9 cellular contexts compared by ENCODE assay signal in genomic region chr1:41811978-41812852, GRCh38.
DNase-seq lines count a peak whose midpoint lies in the region; ATAC-seq and TF ChIP-seq lines count a peak whose summit lies in the region.
"Had no signal": no experiment of that assay in that cellular context is flagged by ENCODE, and none has a peak within 500 bp of the region (broad histone marks: within the 10 kb centered on the region; RNA-seq: fewer than 3 reads in every experiment).

No MANE protein-coding gene starts in this region.

- ATAC-seq in RWPE2 (ENCODE audit: low read depth) (peak; percentile 92), left cardiac atrium (peak; percentile 24 to 59), gastrocnemius medialis (peak in 1 of 2 donors; percentile 36), HG02588 (IDR thresholded peaks at IDR 0.05; ENCODE audit: unreplicated experiment) (no peak), GM21367 (IDR thresholded peaks at IDR 0.05; ENCODE audit: unreplicated experiment) (no peak)

- H3K36me3 ChIP-seq in RWPE2 (ENCODE audit: low read depth) (no peaks in the 10 kb centered on the region), gastrocnemius medialis (no peaks in the 10 kb centered on the region)

- no peak for TF ChIP-seq POLR2A in gastrocnemius medialis (IDR thresholded peaks at IDR 0.05)

- no peaks in the 10 kb centered on the region for H3K27me3 ChIP-seq in RWPE2 (ENCODE audit: insufficient read depth, poor library complexity, severe bottlenecking)
- no peaks in the 10 kb centered on the region for H3K27me3 ChIP-seq in gastrocnemius medialis

- TF ChIP-seq CTCF in RWPE2 (IDR thresholded peaks at IDR 0.05; ENCODE audit: poor library complexity, severe bottlenecking), result peak; percentile 81
- peak; percentile 42 to 68 (median 57) for TF ChIP-seq CTCF in gastrocnemius medialis (IDR thresholded peaks at IDR 0.05 in 4 of 5, conservative IDR thresholded peaks at IDR 0.05 in 1 of 5)

- in situ Hi-C loops in gastrocnemius medialis (cut with MboI; ENCODE audit: low sequenced_read_pairs in 4 of 4), result no loop called here

- intact Hi-C loops in left cardiac atrium (cut with DNase I), result loop anchor here in 1 of 2 donors (2.0 kb wide), 1 partner anchor 223 kb away; no protein-coding TSS in a partner anchor
- intact Hi-C loops in gastrocnemius medialis (cut with DNase I; ENCODE audit: low total_unique reads), result loop anchor here (2.0 to 5.0 kb wide), 2 partner anchors 65 to 145 kb away; no protein-coding TSS in a partner anchor

- peak overlapping the region; percentile 87 for H3K27ac ChIP-seq in RWPE2 (ENCODE audit: poor library complexity, severe bottlenecking)
- H3K27ac ChIP-seq in gastrocnemius medialis, result peak overlapping the region; percentile 73 to 82 (median 78)

- H3K36me3 Mint-ChIP-seq in activated naive CD8-positive, alpha-beta T cell, result peaks cover 3% of the 10 kb centered on the region

- peaks cover 49% of the 10 kb centered on the region for H3K4me1 Mint-ChIP-seq in activated naive CD8-positive, alpha-beta T cell (ENCODE audit: low read depth)

- no peaks in the 10 kb centered on the region for H3K9me3 Mint-ChIP-seq in activated naive CD8-positive, alpha-beta T cell (ENCODE audit: low read depth)
- H3K9me3 Mint-ChIP-seq: stimulated activated naive CD8-positive, alpha-beta T cell treated with anti-CD3 and anti-CD28 coated beads, Interleukin-15, Interleukin-2, amounts not matched to agents 100 ng/mL and 50 ng/mL, for 24 hours had no signal

- DNase-seq in GM03348 (ENCODE audit: low spot score), result peak; percentile 84
- peak; percentile 71 for DNase-seq in MV-4-11 (lab: John Stamatoyannopoulos, UW)
- DNase-seq in RWPE2 (ENCODE audit: low spot score), result no peak
- peak; percentile 75 for DNase-seq in left cardiac atrium
- peak in 1 of 2 donors; percentile 60 for DNase-seq in gastrocnemius medialis

- no peak overlapping the region for H3K4me3 Mint-ChIP-seq in activated naive CD8-positive, alpha-beta T cell

- H3K4me3 ChIP-seq in RWPE2 (ENCODE audit: severe bottlenecking) (no peak overlapping the region), gastrocnemius medialis (no peak overlapping the region)

- H3K27me3 Mint-ChIP-seq in activated naive CD8-positive, alpha-beta T cell, result no peaks in the 10 kb centered on the region
- H3K27me3 Mint-ChIP-seq: stimulated activated naive CD8-positive, alpha-beta T cell treated with anti-CD3 and anti-CD28 coated beads, Interleukin-15, Interleukin-2, amounts not matched to agents 100 ng/mL and 50 ng/mL, for 24 hours had no signal

- peaks cover 10% of the 10 kb centered on the region for H3K4me1 ChIP-seq in RWPE2 (ENCODE audit: insufficient read depth, poor library complexity, severe bottlenecking)
- H3K4me1 ChIP-seq in gastrocnemius medialis, result peaks cover 40 to 42% of the 10 kb centered on the region in 2 donors

- H3K27ac Mint-ChIP-seq in activated naive CD8-positive, alpha-beta T cell, result peak overlapping the region; percentile 24
- H3K27ac Mint-ChIP-seq: stimulated activated naive CD8-positive, alpha-beta T cell treated with anti-CD3 and anti-CD28 coated beads, Interleukin-15, Interleukin-2, amounts not matched to agents 100 ng/mL and 50 ng/mL, for 24 hours had no signal

- no peaks in the 10 kb centered on the region for H3K9me3 ChIP-seq in RWPE2 (ENCODE audit: severe bottlenecking)
- no peaks in the 10 kb centered on the region for H3K9me3 ChIP-seq in gastrocnemius medialis

Comparison
In these comparisons a context has a peak if more than half of its experiments do, and no peak if none do; other contexts are left out.
1. ATAC-seq: peak in RWPE2 (single experiment) and left cardiac atrium (2 of 2); none in HG02588 (single experiment) and GM21367 (single experiment).